ENCODE assay signal across 8 cellular contexts in genomic region chr7:539731-540411, GRCh38. TPM values are rescaled to one million over a fixed set of nuclear protein-coding genes. Genes with fewer than 3 reads are reported as not detected.
DNase-seq lines count a peak whose midpoint lies in the region; ATAC-seq and TF ChIP-seq lines count a peak whose summit lies in the region.

No MANE protein-coding gene starts in this region.

- peak overlapping the region; percentile 65 for H3K4me2 ChIP-seq in mammary epithelial cell (ENCODE audit: insufficient read depth, low read depth, low read length)

- peak overlapping the region; percentile 76 for H3K27ac Mint-ChIP-seq in mesothelial cell of epicardium
- no peak overlapping the region for H3K27ac Mint-ChIP-seq in naive thymus-derived CD8-positive, alpha-beta T cell

- POLR2A ChIA-PET in naive thymus-derived CD8-positive, alpha-beta T cell (lab: Charles Lee) = no interaction called here

- H3K27me3 ChIP-seq in MG63 (no peaks in the 10 kb centered on the region), mammary epithelial cell (ENCODE audit: insufficient read depth, low read length) (no peaks in the 10 kb centered on the region)

- CTCF ChIA-PET in mammary epithelial cell (lab: Charles Lee; ENCODE audit: low non-redundant PET) = no interaction called here

- peak overlapping the region; percentile 66 for H2AFZ ChIP-seq in mammary epithelial cell (ENCODE audit: low read depth, low read length)

- H3K9me3 Mint-ChIP-seq in mesothelial cell of epicardium = no peaks in the 10 kb centered on the region
- peaks cover 0 to 1% (median 0%) of the 10 kb centered on the region in 9 donors for H3K9me3 Mint-ChIP-seq in naive thymus-derived CD8-positive, alpha-beta T cell

- TF ChIP-seq CTCF in mammary epithelial cell (conservative IDR thresholded peaks at IDR 0.05 in 1 of 2, IDR thresholded peaks at IDR 0.05 in 1 of 2; ENCODE audit: extremely low read depth in 1 of 2, insufficient read depth in 1 of 2, low read depth in 1 of 2, low read length in 2 of 2) = no peak
- no peak for TF ChIP-seq CTCF in mesothelial cell of epicardium (IDR thresholded peaks at IDR 0.05; ENCODE audit: unreplicated experiment)

- H3K4me3 ChIP-seq in MG63 (no peak overlapping the region), mammary epithelial cell (replicated peaks in 1 of 3; ENCODE audit: insufficient read depth in 1 of 3, low read depth in 2 of 3, low read length in 3 of 3) (no peak overlapping the region)

- no peak overlapping the region for H3K4me3 Mint-ChIP-seq in mesothelial cell of epicardium
- H3K4me3 Mint-ChIP-seq in naive thymus-derived CD8-positive, alpha-beta T cell = no peak overlapping the region

- peaks cover 50% of the 10 kb centered on the region for H3K4me1 ChIP-seq in mammary epithelial cell (ENCODE audit: insufficient read depth, low read length)

- BruUV-seq in mammary epithelial cell (replicated peaks; lab: Mats Ljungman, UMichigan) = TSS peak; percentile 78

- WGBS in mammary epithelial cell (ENCODE audit: low coverage, missing lambda C conversion rate) = 34% methylated on average over 2 of the region's 17 CpGs

- H3K36me3 ChIP-seq in MG63 (no peaks in the 10 kb centered on the region), mammary epithelial cell (ENCODE audit: insufficient read depth, low read length) (no peaks in the 10 kb centered on the region)

- DNase-seq in Caki2 (ENCODE audit: low read depth) (peak; percentile 99), MG63 (peak; percentile 54), mammary epithelial cell (peak; percentile 97), mesothelial cell of epicardium (ENCODE audit: low spot score in 2 of 2, unreplicated experiment in 2 of 2) (peak in 1 of 2 experiments; percentile 72), OCI-M2 (lab: John Stamatoyannopoulos, UW; ENCODE audit: unreplicated experiment) (no peak)
- DNase-seq in naive thymus-derived CD8-positive, alpha-beta T cell = no peak
- no peak for DNase-seq in stimulated activated naive CD4-positive, alpha-beta T cell treated with Interleukin-2 at 50 U/mL for 16 hours (lab: John Stamatoyannopoulos, UW)

- H3K27ac ChIP-seq in mammary epithelial cell (ENCODE audit: insufficient read depth, low read depth, low read length) = peak overlapping the region; percentile 59

- H3K9ac ChIP-seq in mammary epithelial cell (ENCODE audit: insufficient read depth, low read length) = no peak overlapping the region

- ATAC-seq in naive thymus-derived CD8-positive, alpha-beta T cell = no peak
- ATAC-seq in HG02759 (IDR thresholded peaks at IDR 0.05; ENCODE audit: unreplicated experiment) = no peak

- in situ Hi-C loops in Caki2 (cut with HindIII; ENCODE audit: low pct_unique_long_range_greater_than_20kb, low sequenced_read_pairs) = no loop called here
- in situ Hi-C loops in mammary epithelial cell (cut with MboI; ENCODE audit: low sequenced_read_pairs in 2 of 2) = no loop called here

- intact Hi-C loops in mammary epithelial cell (cut with micrococcal nuclease) = loop anchor here (1.0 to 5.0 kb wide), 2 partner anchors 21 to 292 kb away; partner anchors contain the start of genes PDGFA and SUN1

- H3K79me2 ChIP-seq in mammary epithelial cell (ENCODE audit: insufficient read depth, low read length) = no peaks in the 10 kb centered on the region

- no peaks in the 10 kb centered on the region for H3K36me3 Mint-ChIP-seq in mesothelial cell of epicardium
- H3K36me3 Mint-ChIP-seq in naive thymus-derived CD8-positive, alpha-beta T cell = peaks cover 0 to 3% (median 0%) of the 10 kb centered on the region in 3 donors

- no peaks in the 10 kb centered on the region for H4K20me1 ChIP-seq in mammary epithelial cell (ENCODE audit: insufficient read depth, low read length)

- dilution Hi-C loops in mammary epithelial cell (cut with HindIII; ENCODE audit: low sequenced_read_pairs) = no loop called here

- H3K9me3 ChIP-seq in MG63 = no peaks in the 10 kb centered on the region
- no peaks in the 10 kb centered on the region for H3K9me3 ChIP-seq in mammary epithelial cell (replicated peaks; ENCODE audit: insufficient read depth, low read length)

- no peaks in the 10 kb centered on the region for H3K27me3 Mint-ChIP-seq in mesothelial cell of epicardium (ENCODE audit: low read depth)
- H3K27me3 Mint-ChIP-seq in naive thymus-derived CD8-positive, alpha-beta T cell = no peaks in the 10 kb centered on the region

- H3K4me1 Mint-ChIP-seq in mesothelial cell of epicardium = peaks cover 24% of the 10 kb centered on the region
- peaks cover 0 to 6% (median 1%) of the 10 kb centered on the region in 4 donors for H3K4me1 Mint-ChIP-seq in naive thymus-derived CD8-positive, alpha-beta T cell

RNA-seq across cellular contexts. Expression of gene PDGFA, which starts 20.2 kb away (rescaled TPM):
- total RNA-seq in Caki2 (2014; rRNA removed; shearing (Covaris generic); ENCODE audit: low replicate concordance) = 24.6 and 25.8 TPM in 2 replicates
- total RNA-seq in MG63 (2014; rRNA removed; shearing (Covaris generic); ENCODE audit: low replicate concordance) = 4.9 and 33.7 TPM in 2 replicates
- 100 to 1,000 TPM in 1 of 2 donors, 10 to 100 TPM in 1; 60.5 to 167 TPM for total RNA-seq in mammary epithelial cell
- polyA plus RNA-seq in mammary epithelial cell = 29.2 TPM
- 93.4 TPM for polyA minus RNA-seq in mammary epithelial cell
- 74.0 to 78.8 TPM (median 75.3 TPM) in 3 replicates for total RNA-seq in mesothelial cell of epicardium
- total RNA-seq in naive thymus-derived CD8-positive, alpha-beta T cell = under 1 TPM; 0.21 to 0.30 TPM
- polyA plus RNA-seq in naive thymus-derived CD8-positive, alpha-beta T cell = not detected

Comparison
In these comparisons a context has a peak if more than half of its experiments do, and no peak if none do; other contexts are left out.
1. DNase-seq: peak in Caki2 (single experiment), MG63 (single experiment) and mammary epithelial cell (single experiment); none in naive thymus-derived CD8-positive, alpha-beta T cell (0 of 10), OCI-M2 (single experiment) and stimulated activated naive CD4-positive, alpha-beta T cell treated with Interleukin-2 at 50 U/mL for 16 hours (single experiment).